Comparison of ENCODE assay signal across 24 cellular contexts in the genomic region with DNA sequence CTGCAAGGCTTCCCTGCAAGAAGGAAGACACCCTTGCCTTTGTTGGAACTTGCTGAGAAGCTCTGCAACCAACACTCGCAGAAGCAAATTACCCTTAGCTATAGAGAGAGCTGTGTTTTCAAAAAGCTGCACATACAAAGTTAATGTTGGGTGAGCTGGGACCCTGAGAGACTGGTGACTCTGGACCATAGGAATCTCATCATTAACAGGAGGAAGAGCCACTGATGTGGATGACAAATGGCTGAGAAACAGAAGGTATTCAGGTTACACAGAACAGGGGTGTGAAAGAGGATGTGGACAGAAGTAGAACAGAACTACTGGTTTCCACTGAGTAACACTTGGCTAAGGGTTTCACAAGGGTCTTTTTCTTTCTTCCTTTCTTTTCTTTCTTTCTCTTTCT.
"Had no signal": no experiment of that assay in that cellular context is flagged by ENCODE, and none has a peak within 500 bp of the region (broad histone marks: within the 10 kb centered on the region; RNA-seq: fewer than 3 reads in every experiment).

No MANE protein-coding gene starts in this region.

- H3K27ac ChIP-seq: ascending aorta had no signal

- H3K4me1 Mint-ChIP-seq: activated CD4-positive, alpha-beta T cell treated with anti-CD3 and anti-CD28 coated beads, Interleukin-2, amount 10 ng/mL, durations not matched to agents 7 days and 5 days; activated naive CD8-positive, alpha-beta T cell treated with anti-CD3 and anti-CD28 coated beads, Interleukin-2, amount 50 U/mL, for 24 hours; T-helper 17 cell had no signal

- H3K4me1 ChIP-seq: ascending aorta had no signal

- ATAC-seq: activated naive CD4-positive, alpha-beta T cell treated with anti-CD3 and anti-CD28 coated beads, Interleukin-2, amount 50 U/mL, for 72 hours; activated naive CD8-positive, alpha-beta T cell treated with anti-CD3 and anti-CD28 coated beads, Interleukin-2, amount 50 U/mL, for 24 hours; activated T-cell treated with anti-CD3 and anti-CD28 coated beads, Interleukin-2, amount 50 U/mL, for 4 hours; PC-3; T-helper 17 cell had no signal

- H3K27me3 Mint-ChIP-seq: activated CD4-positive, alpha-beta memory T cell treated with anti-CD3 and anti-CD28 coated beads for 36 hours; activated CD4-positive, alpha-beta T cell treated with anti-CD3 and anti-CD28 coated beads, Interleukin-2, amount 10 ng/mL, durations not matched to agents 7 days and 5 days; activated naive CD8-positive, alpha-beta T cell treated with anti-CD3 and anti-CD28 coated beads, Interleukin-2, amount 50 U/mL, for 24 hours; T-helper 17 cell had no signal

- H3K4me3 ChIP-seq: ascending aorta had no signal

- H3K4me3 Mint-ChIP-seq: activated CD4-positive, alpha-beta memory T cell treated with anti-CD3 and anti-CD28 coated beads for 36 hours; activated CD4-positive, alpha-beta T cell treated with anti-CD3 and anti-CD28 coated beads, Interleukin-2, amount 10 ng/mL, durations not matched to agents 7 days and 5 days; activated naive CD8-positive, alpha-beta T cell treated with anti-CD3 and anti-CD28 coated beads, Interleukin-2, amount 50 U/mL, for 24 hours; activated T-cell treated with anti-CD3 and anti-CD28 coated beads, Interleukin-2, amount 50 U/mL, for 4 hours; brain; T-helper 17 cell had no signal

- H3K36me3 ChIP-seq: ascending aorta had no signal

- H3K27me3 ChIP-seq: ascending aorta had no signal

- H3K9me3 Mint-ChIP-seq: activated CD4-positive, alpha-beta T cell treated with anti-CD3 and anti-CD28 coated beads, Interleukin-2, amount 10 ng/mL, durations not matched to agents 7 days and 5 days; brain had no signal

- H3K36me3 Mint-ChIP-seq: activated CD4-positive, alpha-beta memory T cell treated with anti-CD3 and anti-CD28 coated beads for 36 hours; activated naive CD4-positive, alpha-beta T cell treated with anti-CD3 and anti-CD28 coated beads, Interleukin-2, amount 50 U/mL, for 72 hours; brain had no signal

- H3K27ac Mint-ChIP-seq: activated CD4-positive, alpha-beta memory T cell treated with anti-CD3 and anti-CD28 coated beads for 36 hours; activated CD4-positive, alpha-beta T cell treated with anti-CD3 and anti-CD28 coated beads, Interleukin-2, amount 10 ng/mL, durations not matched to agents 7 days and 5 days; activated naive CD4-positive, alpha-beta T cell treated with anti-CD3 and anti-CD28 coated beads, Interleukin-2, amount 50 U/mL, for 72 hours; activated naive CD8-positive, alpha-beta T cell treated with anti-CD3 and anti-CD28 coated beads, Interleukin-2, amount 50 U/mL, for 24 hours; brain; T-helper 17 cell had no signal

- H3K9me3 ChIP-seq: ascending aorta had no signal

- DNase-seq: activated CD4-positive, alpha-beta memory T cell treated with anti-CD3 and anti-CD28 coated beads for 36 hours; activated CD4-positive, alpha-beta T cell treated with anti-CD3 and anti-CD28 coated beads, Interleukin-2, amount 10 ng/mL, durations not matched to agents 7 days and 5 days; activated CD4-positive, CD25-positive, alpha-beta regulatory T cell; activated CD8-positive, alpha-beta memory T cell treated with anti-CD3 and anti-CD28 coated beads for 24 hours; activated effector memory CD4-positive, alpha-beta T cell treated with anti-CD3 and anti-CD28 coated beads, Interleukin-2, amount 50 U/mL, for 16 hours; activated naive CD4-positive, alpha-beta T cell treated with Interleukin-2 at 50 U/mL for 16 hours; activated naive CD8-positive, alpha-beta T cell treated with anti-CD3 and anti-CD28 coated beads, Interleukin-2, amount 50 U/mL, for 24 hours; activated T-cell treated with anti-CD3 and anti-CD28 coated beads, Interleukin-2, amount 50 U/mL, for 4 hours; amniotic stem cell; KG1; MM.1S; NCI-H1105; NCI-H1436; NCI-H1694 treated with DMSO at 0.1 percent for 48 hours; NCI-H2029 treated with DMSO at 0.1 percent for 48 hours; NCI-H510A treated with DMSO at 0.1 percent for 48 hours; NCI-H69; PC-3; SHP77 treated with DMSO at 0.1 percent for 48 hours; T-helper 17 cell; T-helper 9 cell had no signal
